Comparison of ENCODE assay signal across 17 cellular contexts in genomic region chr3:46112296-46112695, GRCh38.
DNase-seq lines count a peak whose midpoint lies in the region; ATAC-seq lines count a peak whose summit lies in the region.
"Had no signal": no experiment of that assay in that cellular context is flagged by ENCODE, and none has a peak within 500 bp of the region (broad histone marks: within the 10 kb centered on the region; RNA-seq: fewer than 3 reads in every experiment).

No MANE protein-coding gene starts in this region.

- H3K9ac ChIP-seq in neuronal stem cell (ENCODE audit: low read depth, low read length, poor library complexity), result no peak overlapping the region

- DNase-seq in EH (ENCODE audit: low read depth), result peak; percentile 54
- DNase-seq in HS-27A (ENCODE audit: low read depth), result peak; percentile 72
- peak; percentile 83 for DNase-seq in SW480 (ENCODE audit: low spot score)
- DNase-seq in kidney tubule cell (ENCODE audit: low spot score), result peak; percentile 67
- DNase-seq in neuronal stem cell (ENCODE audit: low spot score), result no peak
- no peak for DNase-seq in NK-92 (lab: John Stamatoyannopoulos, UW; ENCODE audit: unreplicated experiment)
- DNase-seq: activated T-cell treated with anti-CD3 and anti-CD28 coated beads for 4 hours, Caco-2, islet precursor cell, NCI-H1105, NCI-H748 treated with DMSO at 0.1 percent for 48 hours, RPMI8226 had no signal

- H2BK120ac ChIP-seq in neuronal stem cell (ENCODE audit: low read depth, low read length), result no peak overlapping the region

- no peak overlapping the region for H3K23ac ChIP-seq in neuronal stem cell (ENCODE audit: low read depth, low read length, poor library complexity)

- no peak overlapping the region for H3K4ac ChIP-seq in neuronal stem cell (ENCODE audit: low read length)

- H3K4me3 ChIP-seq in neuronal stem cell (ENCODE audit: low read length in 2 of 2), result no peak overlapping the region
- H3K4me3 ChIP-seq: esophagus muscularis mucosa had no signal

- H3K4me2 ChIP-seq in neuronal stem cell (ENCODE audit: insufficient read depth, low read length, poor library complexity, severe bottlenecking), result no peak overlapping the region

- no CpG with 5 or more reads among the region's 3 CpGs for WGBS in neuronal stem cell (ENCODE audit: extremely low coverage in 2 of 2, insufficient read length in 2 of 2, insufficient replicate concordance in 1 of 2), 2 donors

- H4K8ac ChIP-seq in neuronal stem cell (ENCODE audit: low read depth, low read length), result no peak overlapping the region

- H3K9me3 ChIP-seq in neuronal stem cell (replicated peaks in 1 of 2; ENCODE audit: control insufficient read depth in 2 of 2, insufficient read depth in 1 of 2, low read depth in 1 of 2, low read length in 2 of 2), result no peaks in the 10 kb centered on the region
- H3K9me3 ChIP-seq: Caco-2, esophagus muscularis mucosa had no signal

- no peak overlapping the region for H2BK5ac ChIP-seq in neuronal stem cell (ENCODE audit: low read length)

- H3K79me1 ChIP-seq in neuronal stem cell (ENCODE audit: low read depth, low read length), result no peaks in the 10 kb centered on the region

- no peak overlapping the region for H2AK5ac ChIP-seq in neuronal stem cell (ENCODE audit: low read depth, low read length)

- H4K91ac ChIP-seq in neuronal stem cell (ENCODE audit: low read depth, low read length, poor library complexity), result no peak overlapping the region

- no peak overlapping the region for H2BK15ac ChIP-seq in neuronal stem cell (ENCODE audit: low read length)

- H3K18ac ChIP-seq in neuronal stem cell (ENCODE audit: low read length), result no peak overlapping the region

- ATAC-seq in HG02759 (IDR thresholded peaks at IDR 0.05; ENCODE audit: unreplicated experiment) (no peak), HG02970 (IDR thresholded peaks at IDR 0.05; ENCODE audit: low FRiP score, unreplicated experiment) (no peak)
- ATAC-seq: HCT116, HepG2 had no signal

- no peak overlapping the region for H2AFZ ChIP-seq in neuronal stem cell (ENCODE audit: low read length)

- no peak overlapping the region for H2BK12ac ChIP-seq in neuronal stem cell (ENCODE audit: low read length)

- H3K4me1 ChIP-seq in neuronal stem cell (ENCODE audit: control insufficient read depth in 2 of 2, insufficient read depth in 1 of 2, low read depth in 1 of 2, low read length in 2 of 2), result peaks cover 0 to 4% of the 10 kb centered on the region in 2 donors

- H3K14ac ChIP-seq in neuronal stem cell (ENCODE audit: low read length), result no peak overlapping the region

- H3K27me3 ChIP-seq in neuronal stem cell (ENCODE audit: control insufficient read depth in 3 of 3, insufficient read depth in 3 of 3, low read depth in 1 of 3, low read length in 3 of 3), result no peaks in the 10 kb centered on the region
- H3K27me3 ChIP-seq: esophagus muscularis mucosa had no signal

- no peaks in the 10 kb centered on the region for H3K36me3 ChIP-seq in neuronal stem cell (replicated peaks in 1 of 2; ENCODE audit: control insufficient read depth in 2 of 2, insufficient read depth in 2 of 2, low read length in 2 of 2)
- H3K36me3 ChIP-seq: esophagus muscularis mucosa had no signal

- no peak overlapping the region for H3K27ac ChIP-seq in neuronal stem cell (replicated peaks; ENCODE audit: low read length)

Comparison
In these comparisons a context has a peak if more than half of its experiments do, and no peak if none do; other contexts are left out.
1. DNase-seq: peak in EH (single experiment), HS-27A (single experiment), SW480 (single experiment) and kidney tubule cell (single experiment); none in neuronal stem cell (single experiment) and NK-92 (single experiment).